In genomic region chr9:105046907-105047651, GRCh38 we compare ENCODE assay signal across 1 cellular context.
TF ChIP-seq lines count a peak whose summit lies in the region.

No MANE protein-coding gene starts in this region.

TF ChIP-seq in SK-N-SH, 30 proteins besides CTCF, POLR2A, EP300 and RAD21 (continued from another document):
- TF ChIP-seq REST (IDR thresholded peaks at IDR 0.05; ENCODE audit: low read depth, low read length) (no peak), ELF1 (IDR thresholded peaks at IDR 0.05) (no peak), USF2 (IDR thresholded peaks at IDR 0.05; ENCODE audit: borderline replicate concordance, low read depth, low read length) (peak; percentile 14; the same call in 1 of the 2 replicates), GATA2 (CRISPR knock-in tag; IDR thresholded peaks at IDR 0.05) (peak; percentile 79), JUND (IDR thresholded peaks at IDR 0.05) (no peak), IRF3 (IDR thresholded peaks at IDR 0.05; ENCODE audit: low read depth, low read length) (no peak), TEAD4 (IDR thresholded peaks at IDR 0.05; ENCODE audit: borderline replicate concordance, insufficient read depth) (peak; percentile 41; the same call in 1 of the 2 replicates), SMC3 (IDR thresholded peaks at IDR 0.05; ENCODE audit: low read depth, low read length) (0 out of 2 replicates have a peak, but pooled peaks have one; percentile 4), MXI1 (IDR thresholded peaks at IDR 0.05; ENCODE audit: low read depth, low read length) (peak; percentile 51; the same call in 1 of the 2 replicates), CHD2 (IDR thresholded peaks at IDR 0.05; ENCODE audit: low read length, partially characterized antibody) (peak; percentile 82), TCF12 (IDR thresholded peaks at IDR 0.05) (0 out of 2 replicates have a peak, but pooled peaks have one; percentile 38)
